ENCODE assay signal across 11 cellular contexts in genomic region chr19:51460164-51460992, GRCh38. TPM values are rescaled to one million over a fixed set of nuclear protein-coding genes. Genes with fewer than 3 reads are reported as not detected.
DNase-seq lines count a peak whose midpoint lies in the region; ATAC-seq and TF ChIP-seq lines count a peak whose summit lies in the region.
"Had no signal": no experiment of that assay in that cellular context is flagged by ENCODE, and none has a peak within 500 bp of the region (broad histone marks: within the 10 kb centered on the region; RNA-seq: fewer than 3 reads in every experiment).

No MANE protein-coding gene starts in this region.

- TF ChIP-seq CTCF in upper lobe of right lung (IDR thresholded peaks at IDR 0.05), result no peak

- no peak overlapping the region for H3K4me3 Mint-ChIP-seq in activated CD4-positive, alpha-beta memory T cell treated with anti-CD3 and anti-CD28 coated beads, Interleukin-2, amount 10 ng/mL, durations not matched to agents 7 days and 5 days
- H3K4me3 Mint-ChIP-seq in activated CD4-positive, alpha-beta memory T cell treated with anti-CD3 and anti-CD28 coated beads for 36 hours, result no peak overlapping the region

- peak; percentile 12 for DNase-seq in activated CD4-positive, alpha-beta memory T cell treated with anti-CD3 and anti-CD28 coated beads, Interleukin-2, amount 10 ng/mL, durations not matched to agents 7 days and 5 days
- DNase-seq in activated CD4-positive, alpha-beta memory T cell treated with anti-CD3 and anti-CD28 coated beads for 36 hours, result no peak
- peak; percentile 32 for DNase-seq in SK-MEL-5 (ENCODE audit: low read depth, low spot score)
- no peak for DNase-seq in upper lobe of right lung
- DNase-seq in NCI-H1694 treated with DMSO at 0.1 percent for 48 hours (lab: John Stamatoyannopoulos, UW), result no peak
- DNase-seq: T-helper 1 cell had no signal

- POLR2A ChIA-PET in activated CD4-positive, alpha-beta memory T cell treated with anti-CD3 and anti-CD28 coated beads, Interleukin-2, amount 10 ng/mL, durations not matched to agents 7 days and 5 days (lab: Charles Lee), result no interaction called here
- POLR2A ChIA-PET in activated CD4-positive, alpha-beta memory T cell treated with anti-CD3 and anti-CD28 coated beads for 36 hours (lab: Charles Lee), result no interaction called here

- H3K36me3 ChIP-seq in iPS-20b (ENCODE audit: insufficient read depth, low read depth, low read length) (no peaks in the 10 kb centered on the region), upper lobe of right lung (no peaks in the 10 kb centered on the region)

- H3K9me3 Mint-ChIP-seq in activated CD4-positive, alpha-beta memory T cell treated with anti-CD3 and anti-CD28 coated beads, Interleukin-2, amount 10 ng/mL, durations not matched to agents 7 days and 5 days, result no peaks in the 10 kb centered on the region
- no peaks in the 10 kb centered on the region for H3K9me3 Mint-ChIP-seq in activated CD4-positive, alpha-beta memory T cell treated with anti-CD3 and anti-CD28 coated beads for 36 hours

- H3K9me3 ChIP-seq in iPS-20b (ENCODE audit: insufficient read depth, low read depth, low read length) (no peaks in the 10 kb centered on the region), upper lobe of right lung (no peaks in the 10 kb centered on the region)

- CTCF ChIA-PET in activated CD4-positive, alpha-beta memory T cell treated with anti-CD3 and anti-CD28 coated beads, Interleukin-2, amount 10 ng/mL, durations not matched to agents 7 days and 5 days (lab: Charles Lee), result interaction anchor here (0.6 to 0.9 kb wide), 2 partner anchors 12 to 51 kb away, joined by 3 to 5 read pairs; no protein-coding TSS in a partner anchor
- CTCF ChIA-PET in activated CD4-positive, alpha-beta memory T cell treated with anti-CD3 and anti-CD28 coated beads for 36 hours (lab: Charles Lee), result interaction anchor here (0.7 to 4.1 kb wide), 3 partner anchors 13 to 55 kb away, joined by 3 to 25 read pairs (median 4); no protein-coding TSS in a partner anchor

- H3K9ac ChIP-seq in iPS-20b (ENCODE audit: low read depth, low read length), result no peak overlapping the region

- H3K4me1 Mint-ChIP-seq in activated CD4-positive, alpha-beta memory T cell treated with anti-CD3 and anti-CD28 coated beads, Interleukin-2, amount 10 ng/mL, durations not matched to agents 7 days and 5 days, result peaks cover 15% of the 10 kb centered on the region
- peaks cover 18% of the 10 kb centered on the region for H3K4me1 Mint-ChIP-seq in activated CD4-positive, alpha-beta memory T cell treated with anti-CD3 and anti-CD28 coated beads for 36 hours (ENCODE audit: low read depth)

- intact Hi-C loops in activated CD4-positive, alpha-beta memory T cell treated with anti-CD3 and anti-CD28 coated beads for 36 hours (cut with micrococcal nuclease), result no loop called here
- intact Hi-C loops in upper lobe of right lung (cut with DNase I), result no loop called here

- peaks cover 21% of the 10 kb centered on the region for H3K27me3 Mint-ChIP-seq in activated CD4-positive, alpha-beta memory T cell treated with anti-CD3 and anti-CD28 coated beads, Interleukin-2, amount 10 ng/mL, durations not matched to agents 7 days and 5 days
- H3K27me3 Mint-ChIP-seq in activated CD4-positive, alpha-beta memory T cell treated with anti-CD3 and anti-CD28 coated beads for 36 hours, result peaks cover 31% of the 10 kb centered on the region

- H3K27ac ChIP-seq in iPS-20b (ENCODE audit: low read length) (no peak overlapping the region), upper lobe of right lung (no peak overlapping the region)

- no peak overlapping the region for H3K27ac Mint-ChIP-seq in activated CD4-positive, alpha-beta memory T cell treated with anti-CD3 and anti-CD28 coated beads, Interleukin-2, amount 10 ng/mL, durations not matched to agents 7 days and 5 days
- H3K27ac Mint-ChIP-seq in activated CD4-positive, alpha-beta memory T cell treated with anti-CD3 and anti-CD28 coated beads for 36 hours, result no peak overlapping the region

- H3K4me1 ChIP-seq in iPS-20b (ENCODE audit: insufficient read depth, low read length) (no peaks in the 10 kb centered on the region), upper lobe of right lung (no peaks in the 10 kb centered on the region)

- H3K36me3 Mint-ChIP-seq in activated CD4-positive, alpha-beta memory T cell treated with anti-CD3 and anti-CD28 coated beads, Interleukin-2, amount 10 ng/mL, durations not matched to agents 7 days and 5 days (ENCODE audit: low read depth), result no peaks in the 10 kb centered on the region
- H3K36me3 Mint-ChIP-seq in activated CD4-positive, alpha-beta memory T cell treated with anti-CD3 and anti-CD28 coated beads for 36 hours, result peaks cover 1% of the 10 kb centered on the region

- H3K27me3 ChIP-seq in iPS-20b (ENCODE audit: insufficient read depth, low read length) (peaks cover 17% of the 10 kb centered on the region), upper lobe of right lung (peaks cover 24% of the 10 kb centered on the region)

- in situ Hi-C loops in SK-MEL-5 (cut with HindIII; ENCODE audit: low pct_unique_long_range_greater_than_20kb, low sequenced_read_pairs), result no loop called here

- peak; percentile 31 for ATAC-seq in upper lobe of right lung
- ATAC-seq in GM18861 (IDR thresholded peaks at IDR 0.05; ENCODE audit: unreplicated experiment), result no peak
- ATAC-seq in HG03469 (IDR thresholded peaks at IDR 0.05; ENCODE audit: unreplicated experiment), result no peak

- H3K4me3 ChIP-seq in iPS-20b (ENCODE audit: low read length) (peak overlapping the region; percentile 48), upper lobe of right lung (peak overlapping the region; percentile 23)

RNA-seq across cellular contexts. Expression of gene SIGLEC8, which starts 2.1 kb away (rescaled TPM):
- total RNA-seq in activated CD4-positive, alpha-beta memory T cell treated with anti-CD3 and anti-CD28 coated beads, Interleukin-2, amount 10 ng/mL, durations not matched to agents 7 days and 5 days, result not detected
- not detected for total RNA-seq in activated CD4-positive, alpha-beta memory T cell treated with anti-CD3 and anti-CD28 coated beads for 36 hours
- not detected in 2 replicates for total RNA-seq in SK-MEL-5 (2014; rRNA removed; shearing (Covaris generic))
- polyA plus RNA-seq in SK-MEL-5 (2015; cell fraction: cytosol; rRNA removed), result not detected in 2 replicates
- polyA plus RNA-seq in SK-MEL-5 (2015; cell fraction: nucleus; rRNA removed), result not detected in 2 replicates
- total RNA-seq in upper lobe of right lung, result 2.1 TPM
- total RNA-seq: astrocyte, kidney epithelial cell had no signal

RNA-seq across cellular contexts. Expression of gene CEACAM18, which starts 18.0 kb away (rescaled TPM):
- total RNA-seq in activated CD4-positive, alpha-beta memory T cell treated with anti-CD3 and anti-CD28 coated beads, Interleukin-2, amount 10 ng/mL, durations not matched to agents 7 days and 5 days, result not detected
- total RNA-seq in activated CD4-positive, alpha-beta memory T cell treated with anti-CD3 and anti-CD28 coated beads for 36 hours, result not detected
- total RNA-seq in SK-MEL-5 (2014; rRNA removed; shearing (Covaris generic)), result not detected in 2 replicates
- not detected in 2 replicates for polyA plus RNA-seq in SK-MEL-5 (2015; cell fraction: cytosol; rRNA removed)
- polyA plus RNA-seq in SK-MEL-5 (2015; cell fraction: nucleus; rRNA removed), result not detected in 2 replicates
- not detected for total RNA-seq in upper lobe of right lung
- total RNA-seq: astrocyte, kidney epithelial cell had no signal

RNA-seq across cellular contexts. Expression of gene SIGLEC12, which starts 41.2 kb away (rescaled TPM):
- total RNA-seq in activated CD4-positive, alpha-beta memory T cell treated with anti-CD3 and anti-CD28 coated beads, Interleukin-2, amount 10 ng/mL, durations not matched to agents 7 days and 5 days, result under 1 TPM; 0.35 to 0.43 TPM
- total RNA-seq in activated CD4-positive, alpha-beta memory T cell treated with anti-CD3 and anti-CD28 coated beads for 36 hours, result under 1 TPM; 0.22 to 0.24 TPM
- not detected in 2 replicates for total RNA-seq in SK-MEL-5 (2014; rRNA removed; shearing (Covaris generic))
- not detected in 2 replicates for polyA plus RNA-seq in SK-MEL-5 (2015; cell fraction: cytosol; rRNA removed)
- polyA plus RNA-seq in SK-MEL-5 (2015; cell fraction: nucleus; rRNA removed), result not detected in 2 replicates
- 3.7 TPM for total RNA-seq in upper lobe of right lung
- total RNA-seq: astrocyte, kidney epithelial cell had no signal

RNA-seq across cellular contexts. Expression of gene SIGLEC10, which starts 42.9 kb away (rescaled TPM):
- total RNA-seq in activated CD4-positive, alpha-beta memory T cell treated with anti-CD3 and anti-CD28 coated beads, Interleukin-2, amount 10 ng/mL, durations not matched to agents 7 days and 5 days, result under 1 TPM; 0.45 to 0.88 TPM
- total RNA-seq in activated CD4-positive, alpha-beta memory T cell treated with anti-CD3 and anti-CD28 coated beads for 36 hours, result under 1 TPM; 0.19 to 0.26 TPM
- total RNA-seq in SK-MEL-5 (2014; rRNA removed; shearing (Covaris generic)), result not detected in 2 replicates
- polyA plus RNA-seq in SK-MEL-5 (2015; cell fraction: cytosol; rRNA removed), result not detected in 2 replicates
- polyA plus RNA-seq in SK-MEL-5 (2015; cell fraction: nucleus; rRNA removed), result not detected in 2 replicates
- 12.6 TPM for total RNA-seq in upper lobe of right lung
- total RNA-seq: astrocyte had no signal

Comparison
In these comparisons a context has a peak if more than half of its experiments do, and no peak if none do; other contexts are left out.
1. DNase-seq: peak in activated CD4-positive, alpha-beta memory T cell treated with anti-CD3 and anti-CD28 coated beads, Interleukin-2, amount 10 ng/mL, durations not matched to agents 7 days and 5 days (single experiment) and SK-MEL-5 (single experiment); none in activated CD4-positive, alpha-beta memory T cell treated with anti-CD3 and anti-CD28 coated beads for 36 hours (single experiment), upper lobe of right lung (single experiment) and NCI-H1694 treated with DMSO at 0.1 percent for 48 hours (single experiment).